40 cellular contexts compared by ENCODE assay signal in genomic region chr4:18401868-18402267, GRCh38.
"Had no signal": no experiment of that assay in that cellular context is flagged by ENCODE, and none has a peak within 500 bp of the region (broad histone marks: within the 10 kb centered on the region; RNA-seq: fewer than 3 reads in every experiment).

No MANE protein-coding gene starts in this region.

- H3K36me3 Mint-ChIP-seq: activated CD8-positive, alpha-beta memory T cell treated with anti-CD3 and anti-CD28 coated beads, Interleukin-2, amount 10 ng/mL, durations not matched to agents 7 days and 5 days; activated naive CD4-positive, alpha-beta T cell treated with anti-CD3 and anti-CD28 coated beads, Interleukin-2, amount 10 ng/mL, durations not matched to agents 7 days and 5 days; activated naive CD4-positive, alpha-beta T cell treated with anti-CD3 and anti-CD28 coated beads, Interleukin-2, amount 50 U/mL, for 24 hours; activated naive CD8-positive, alpha-beta T cell; activated naive CD8-positive, alpha-beta T cell treated with anti-CD3 and anti-CD28 coated beads, Interleukin-2, amount 10 ng/mL, durations not matched to agents 7 days and 5 days; brain; WTC11 had no signal

- H3K9me3 ChIP-seq: ascending aorta had no signal

- ATAC-seq: activated CD4-positive, alpha-beta T cell treated with anti-CD3 and anti-CD28 coated beads for 36 hours; activated CD4-positive, CD25-positive, alpha-beta regulatory T cell treated with anti-CD3 and anti-CD28 coated beads, Interleukin-2, amount 50 U/mL, for 24 hours; activated CD8-positive, alpha-beta memory T cell treated with anti-CD3 and anti-CD28 coated beads, Interleukin-2, amount 10 ng/mL, durations not matched to agents 7 days and 5 days; activated CD8-positive, alpha-beta T cell treated with anti-CD3 and anti-CD28 coated beads, Interleukin-2, amount 10 ng/mL, durations not matched to agents 7 days and 5 days; activated naive CD8-positive, alpha-beta T cell treated with anti-CD3 and anti-CD28 coated beads, Interleukin-2, amount 50 U/mL, for 24 hours; WTC11 had no signal

- H3K36me3 ChIP-seq: ascending aorta, cardiac muscle cell, WERI-Rb-1 had no signal

- H3K4me1 Mint-ChIP-seq: activated CD4-positive, alpha-beta memory T cell treated with anti-CD3 and anti-CD28 coated beads, Interleukin-2, amount 10 ng/mL, durations not matched to agents 7 days and 5 days; activated naive CD4-positive, alpha-beta T cell treated with anti-CD3 and anti-CD28 coated beads, Interleukin-2, amount 10 ng/mL, durations not matched to agents 7 days and 5 days; activated naive CD4-positive, alpha-beta T cell treated with anti-CD3 and anti-CD28 coated beads, Interleukin-2, amount 50 U/mL, for 24 hours; central memory CD8-positive, alpha-beta T cell had no signal

- DNase-seq: activated CD4-positive, alpha-beta memory T cell treated with anti-CD3 and anti-CD28 coated beads, Interleukin-2, amount 10 ng/mL, durations not matched to agents 7 days and 5 days; activated CD4-positive, alpha-beta T cell treated with anti-CD3 and anti-CD28 coated beads for 1 hour; activated CD4-positive, alpha-beta T cell treated with anti-CD3 and anti-CD28 coated beads for 36 hours; activated CD4-positive, alpha-beta T cell treated with anti-CD3 and anti-CD28 coated beads for 48 hours; activated CD4-positive, alpha-beta T cell treated with anti-CD3 and anti-CD28 coated beads, Interleukin-2, amount 10 ng/mL, durations not matched to agents 7 days and 5 days; activated CD4-positive, alpha-beta T cell treated with anti-CD3 and anti-CD28 coated beads, Interleukin-2, amount 50 U/mL, for 48 hours; activated CD4-positive, CD25-positive, alpha-beta regulatory T cell; activated CD8-positive, alpha-beta memory T cell treated with anti-CD3 and anti-CD28 coated beads for 24 hours; activated CD8-positive, alpha-beta memory T cell treated with anti-CD3 and anti-CD28 coated beads, Interleukin-2, amount 10 ng/mL, durations not matched to agents 7 days and 5 days; activated CD8-positive, alpha-beta memory T cell treated with anti-CD3 and anti-CD28 coated beads, Interleukin-2, amount 50 U/mL, for 48 hours; activated CD8-positive, alpha-beta T cell treated with anti-CD3 and anti-CD28 coated beads, Interleukin-2, amount 10 ng/mL, durations not matched to agents 7 days and 5 days; activated effector memory CD4-positive, alpha-beta T cell treated with Interleukin-2 at 50 U/mL for 16 hours; activated gamma-delta T cell; activated naive CD4-positive, alpha-beta T cell treated with anti-CD3 and anti-CD28 coated beads, Interleukin-2, amount 10 ng/mL, durations not matched to agents 7 days and 5 days; activated naive CD4-positive, alpha-beta T cell treated with Interleukin-2 at 50 U/mL for 16 hours; activated naive CD8-positive, alpha-beta T cell treated with anti-CD3 and anti-CD28 coated beads, Interleukin-2, amount 10 ng/mL, durations not matched to agents 7 days and 5 days; activated naive CD8-positive, alpha-beta T cell treated with anti-CD3 and anti-CD28 coated beads, Interleukin-2, amount 50 U/mL, for 24 hours; activated T-cell treated with anti-CD3 and anti-CD28 coated beads, Interleukin-2, amount 50 U/mL, for 24 hours; activated T-cell treated with anti-CD3 and anti-CD28 coated beads, Interleukin-2, amount 50 U/mL, for 48 hours; amygdala; anterior cingulate cortex; caudate nucleus; cerebellar nuclear complex; T-helper 1 cell; T-helper 2 cell; T-helper 9 cell; WERI-Rb-1 had no signal

- H3K4me1 ChIP-seq: ascending aorta had no signal

- H3K27ac Mint-ChIP-seq: activated CD4-positive, alpha-beta memory T cell treated with anti-CD3 and anti-CD28 coated beads, Interleukin-2, amount 10 ng/mL, durations not matched to agents 7 days and 5 days; activated CD4-positive, alpha-beta T cell treated with anti-CD3 and anti-CD28 coated beads for 36 hours; activated CD4-positive, alpha-beta T cell treated with anti-CD3 and anti-CD28 coated beads, Interleukin-2, amount 10 ng/mL, durations not matched to agents 7 days and 5 days; activated CD8-positive, alpha-beta memory T cell treated with anti-CD3 and anti-CD28 coated beads, Interleukin-2, amount 10 ng/mL, durations not matched to agents 7 days and 5 days; activated CD8-positive, alpha-beta T cell treated with anti-CD3 and anti-CD28 coated beads, Interleukin-2, amount 10 ng/mL, durations not matched to agents 7 days and 5 days; activated naive CD4-positive, alpha-beta T cell treated with anti-CD3 and anti-CD28 coated beads, Interleukin-2, amount 10 ng/mL, durations not matched to agents 7 days and 5 days; activated naive CD4-positive, alpha-beta T cell treated with anti-CD3 and anti-CD28 coated beads, Interleukin-2, amount 50 U/mL, for 24 hours; activated naive CD8-positive, alpha-beta T cell; activated naive CD8-positive, alpha-beta T cell treated with anti-CD3 and anti-CD28 coated beads, Interleukin-2, amount 10 ng/mL, durations not matched to agents 7 days and 5 days; activated naive CD8-positive, alpha-beta T cell treated with anti-CD3 and anti-CD28 coated beads, Interleukin-2, amount 50 U/mL, for 24 hours; activated T-cell treated with anti-CD3 and anti-CD28 coated beads, Interleukin-2, amount 50 U/mL, for 24 hours; activated T-helper 2 cell treated with anti-CD3 and anti-CD28 coated beads, Interferon-gamma antibody, Interleukin-2, Interleukin-4, amounts not matched to agents 10 μg/mL and 5 μg/mL and 100 μg/mL, durations not matched to agents 14 hours and 24 hours and 36 hours; brain; T-helper 1 cell treated with Interleukin-12 subunit alpha and Interleukin-12 subunit beta and Interleukin-4 antibody, amounts not matched to agents 30 μg/mL and 1 μg/mL, for 36 hours; T-helper 2 cell treated with Interferon-gamma antibody and Interleukin-4, amounts not matched to agents 5 μg/mL and 100 μg/mL, for 36 hours; WTC11 had no signal

- H3K4me3 Mint-ChIP-seq: activated CD4-positive, alpha-beta memory T cell treated with anti-CD3 and anti-CD28 coated beads, Interleukin-2, amount 10 ng/mL, durations not matched to agents 7 days and 5 days; activated CD4-positive, alpha-beta T cell treated with anti-CD3 and anti-CD28 coated beads for 36 hours; activated CD4-positive, alpha-beta T cell treated with anti-CD3 and anti-CD28 coated beads, Interleukin-2, amount 10 ng/mL, durations not matched to agents 7 days and 5 days; activated CD8-positive, alpha-beta memory T cell treated with anti-CD3 and anti-CD28 coated beads, Interleukin-2, amount 10 ng/mL, durations not matched to agents 7 days and 5 days; activated CD8-positive, alpha-beta T cell treated with anti-CD3 and anti-CD28 coated beads, Interleukin-2, amount 10 ng/mL, durations not matched to agents 7 days and 5 days; activated naive CD4-positive, alpha-beta T cell treated with anti-CD3 and anti-CD28 coated beads, Interleukin-2, amount 10 ng/mL, durations not matched to agents 7 days and 5 days; activated naive CD4-positive, alpha-beta T cell treated with anti-CD3 and anti-CD28 coated beads, Interleukin-2, amount 50 U/mL, for 24 hours; activated naive CD8-positive, alpha-beta T cell; activated naive CD8-positive, alpha-beta T cell treated with anti-CD3 and anti-CD28 coated beads, Interleukin-2, amount 10 ng/mL, durations not matched to agents 7 days and 5 days; activated naive CD8-positive, alpha-beta T cell treated with anti-CD3 and anti-CD28 coated beads, Interleukin-2, amount 50 U/mL, for 24 hours; activated T-cell treated with anti-CD3 and anti-CD28 coated beads, Interleukin-2, amount 50 U/mL, for 24 hours; brain; central memory CD8-positive, alpha-beta T cell; T-helper 1 cell treated with Interleukin-12 subunit alpha and Interleukin-12 subunit beta and Interleukin-4 antibody, amounts not matched to agents 30 μg/mL and 1 μg/mL, for 36 hours; T-helper 2 cell treated with Interferon-gamma antibody and Interleukin-4, amounts not matched to agents 5 μg/mL and 100 μg/mL, for 36 hours; WTC11 had no signal

- FAIRE-seq: bronchial epithelial cell, TTC549 had no signal

- H3K9me3 Mint-ChIP-seq: activated CD4-positive, alpha-beta memory T cell treated with anti-CD3 and anti-CD28 coated beads, Interleukin-2, amount 10 ng/mL, durations not matched to agents 7 days and 5 days; activated CD4-positive, alpha-beta T cell treated with anti-CD3 and anti-CD28 coated beads, Interleukin-2, amount 10 ng/mL, durations not matched to agents 7 days and 5 days; activated naive CD4-positive, alpha-beta T cell treated with anti-CD3 and anti-CD28 coated beads, Interleukin-2, amount 10 ng/mL, durations not matched to agents 7 days and 5 days; activated naive CD4-positive, alpha-beta T cell treated with anti-CD3 and anti-CD28 coated beads, Interleukin-2, amount 50 U/mL, for 24 hours; activated naive CD8-positive, alpha-beta T cell treated with anti-CD3 and anti-CD28 coated beads, Interleukin-2, amount 10 ng/mL, durations not matched to agents 7 days and 5 days; activated naive CD8-positive, alpha-beta T cell treated with anti-CD3 and anti-CD28 coated beads, Interleukin-2, amount 50 U/mL, for 24 hours; activated T-cell treated with anti-CD3 and anti-CD28 coated beads, Interleukin-2, amount 50 U/mL, for 24 hours; activated T-helper 2 cell treated with anti-CD3 and anti-CD28 coated beads, Interferon-gamma antibody, Interleukin-2, Interleukin-4, amounts not matched to agents 10 μg/mL and 5 μg/mL and 100 μg/mL, durations not matched to agents 14 hours and 24 hours and 36 hours; brain; central memory CD8-positive, alpha-beta T cell; T-helper 1 cell treated with Interleukin-12 subunit alpha and Interleukin-12 subunit beta and Interleukin-4 antibody, amounts not matched to agents 30 μg/mL and 1 μg/mL, for 36 hours; T-helper 2 cell treated with Interferon-gamma antibody and Interleukin-4, amounts not matched to agents 5 μg/mL and 100 μg/mL, for 36 hours; WTC11 had no signal

- H3K4me3 ChIP-seq: ascending aorta, cardiac muscle cell had no signal

- H3K27ac ChIP-seq: ascending aorta, cardiac muscle cell, WERI-Rb-1 had no signal

- H3K27me3 ChIP-seq: ascending aorta, cardiac muscle cell had no signal

- H3K27me3 Mint-ChIP-seq: activated CD4-positive, alpha-beta memory T cell treated with anti-CD3 and anti-CD28 coated beads, Interleukin-2, amount 10 ng/mL, durations not matched to agents 7 days and 5 days; activated CD4-positive, alpha-beta T cell treated with anti-CD3 and anti-CD28 coated beads, Interleukin-2, amount 10 ng/mL, durations not matched to agents 7 days and 5 days; activated CD8-positive, alpha-beta memory T cell treated with anti-CD3 and anti-CD28 coated beads, Interleukin-2, amount 10 ng/mL, durations not matched to agents 7 days and 5 days; activated naive CD4-positive, alpha-beta T cell treated with anti-CD3 and anti-CD28 coated beads, Interleukin-2, amount 10 ng/mL, durations not matched to agents 7 days and 5 days; activated naive CD8-positive, alpha-beta T cell treated with anti-CD3 and anti-CD28 coated beads, Interleukin-2, amount 10 ng/mL, durations not matched to agents 7 days and 5 days; activated naive CD8-positive, alpha-beta T cell treated with anti-CD3 and anti-CD28 coated beads, Interleukin-2, amount 50 U/mL, for 24 hours; central memory CD8-positive, alpha-beta T cell had no signal
